1 cellular context compared by ENCODE assay signal in the genomic region with DNA sequence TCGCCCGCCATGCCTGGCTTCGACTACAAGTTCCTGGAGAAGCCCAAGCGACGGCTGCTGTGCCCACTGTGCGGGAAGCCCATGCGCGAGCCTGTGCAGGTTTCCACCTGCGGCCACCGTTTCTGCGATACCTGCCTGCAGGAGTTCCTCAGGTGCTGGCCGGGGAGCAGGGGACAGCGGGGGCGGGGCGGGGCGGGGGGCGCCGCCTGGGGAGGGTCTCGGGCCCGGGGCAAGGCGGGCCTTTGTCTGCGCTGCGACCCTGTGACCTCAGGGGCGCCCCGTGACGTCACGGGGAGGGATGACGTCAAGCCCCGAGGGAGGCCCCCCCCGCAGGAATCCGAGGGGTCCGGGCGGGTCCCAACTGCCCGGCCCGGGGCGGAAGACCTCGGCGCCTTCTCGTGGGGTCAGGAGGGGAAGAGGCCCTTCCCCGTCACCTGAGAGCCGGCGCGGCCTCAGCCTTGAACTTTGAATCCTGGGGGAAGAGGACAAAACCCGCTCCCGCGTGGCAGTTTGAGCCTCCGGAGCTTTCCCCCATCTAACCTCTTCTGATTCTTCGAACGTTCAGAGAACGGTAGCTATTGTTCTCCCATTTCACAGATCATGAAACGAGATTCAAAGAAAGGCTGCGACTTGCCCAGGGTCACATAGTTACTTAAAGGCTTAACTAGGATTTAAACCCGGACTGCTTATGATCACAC.
TF ChIP-seq lines count a peak whose summit lies in the region.

No MANE protein-coding gene starts in this region.

TF ChIP-seq in HepG2, 621 proteins besides CTCF, POLR2A, EP300 and RAD21 (continued from another document and continues in another):
- 0 out of 2 replicates have a peak, but pooled peaks have one; percentile 55 for TF ChIP-seq SRY (CRISPR knock-in tag; IDR thresholded peaks at IDR 0.05)
- peak; percentile 88 for TF ChIP-seq RARA (CRISPR knock-in tag; IDR thresholded peaks at IDR 0.05)
- peak; percentile 88 for TF ChIP-seq ZMYM2 (CRISPR knock-in tag; IDR thresholded peaks at IDR 0.05)
- TF ChIP-seq, protein P1, sequence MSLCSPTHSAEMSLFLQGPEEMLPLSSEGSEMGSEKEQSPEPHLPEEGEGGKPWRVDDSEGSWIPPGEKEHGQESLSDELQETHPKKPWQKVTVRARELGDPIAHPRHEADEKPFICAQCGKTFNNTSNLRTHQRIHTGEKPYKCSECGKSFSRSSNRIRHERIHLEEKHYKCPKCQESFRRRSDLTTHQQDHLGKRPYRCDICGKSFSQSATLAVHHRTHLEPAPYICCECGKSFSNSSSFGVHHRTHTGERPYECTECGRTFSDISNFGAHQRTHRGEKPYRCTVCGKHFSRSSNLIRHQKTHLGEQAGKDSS (CRISPR knock-in tag; IDR thresholded peaks at IDR 0.05; ENCODE audit: borderline replicate concordance, low read depth) = no peak; the same call in 1 of the 2 replicates
- no peak for TF ChIP-seq ZNF296 (CRISPR knock-in tag; conservative IDR thresholded peaks at IDR 0.05)
- TF ChIP-seq ZSCAN25 (CRISPR knock-in tag; IDR thresholded peaks at IDR 0.05) = peak; percentile 50; the same call in 1 of the 2 replicates
- no peak for TF ChIP-seq RARG (CRISPR knock-in tag; IDR thresholded peaks at IDR 0.05; ENCODE audit: low read depth)
- TF ChIP-seq NFE2L2 (IDR thresholded peaks at IDR 0.05; ENCODE audit: low read length) = no peak
- TF ChIP-seq ZMYM4 (CRISPR knock-in tag; IDR thresholded peaks at IDR 0.05) = no peak
- TF ChIP-seq, protein P2, sequence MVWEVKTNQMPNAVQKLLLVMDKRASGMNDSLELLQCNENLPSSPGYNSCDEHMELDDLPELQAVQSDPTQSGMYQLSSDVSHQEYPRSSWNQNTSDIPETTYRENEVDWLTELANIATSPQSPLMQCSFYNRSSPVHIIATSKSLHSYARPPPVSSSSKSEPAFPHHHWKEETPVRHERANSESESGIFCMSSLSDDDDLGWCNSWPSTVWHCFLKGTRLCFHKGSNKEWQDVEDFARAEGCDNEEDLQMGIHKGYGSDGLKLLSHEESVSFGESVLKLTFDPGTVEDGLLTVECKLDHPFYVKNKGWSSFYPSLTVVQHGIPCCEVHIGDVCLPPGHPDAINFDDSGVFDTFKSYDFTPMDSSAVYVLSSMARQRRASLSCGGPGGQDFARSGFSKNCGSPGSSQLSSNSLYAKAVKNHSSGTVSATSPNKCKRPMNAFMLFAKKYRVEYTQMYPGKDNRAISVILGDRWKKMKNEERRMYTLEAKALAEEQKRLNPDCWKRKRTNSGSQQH (CRISPR knock-in tag; IDR thresholded peaks at IDR 0.05; ENCODE audit: low read depth) = no peak
- no peak for TF ChIP-seq ZNF234 (CRISPR knock-in tag; conservative IDR thresholded peaks at IDR 0.05)
- TF ChIP-seq, protein P3, sequence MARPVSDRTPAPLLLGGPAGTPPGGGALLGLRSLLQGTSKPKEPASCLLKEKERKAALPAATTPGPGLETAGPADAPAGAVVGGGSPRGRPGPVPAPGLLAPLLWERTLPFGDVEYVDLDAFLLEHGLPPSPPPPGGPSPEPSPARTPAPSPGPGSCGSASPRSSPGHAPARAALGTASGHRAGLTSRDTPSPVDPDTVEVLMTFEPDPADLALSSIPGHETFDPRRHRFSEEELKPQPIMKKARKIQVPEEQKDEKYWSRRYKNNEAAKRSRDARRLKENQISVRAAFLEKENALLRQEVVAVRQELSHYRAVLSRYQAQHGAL (CRISPR knock-in tag; IDR thresholded peaks at IDR 0.05; ENCODE audit: not compliant biosample characterization) = no peak
- no peak for TF ChIP-seq ZNF883 (CRISPR knock-in tag; IDR thresholded peaks at IDR 0.05; ENCODE audit: not compliant biosample characterization)
- no peak for TF ChIP-seq SNAPC2 (CRISPR knock-in tag; IDR thresholded peaks at IDR 0.05)
- TF ChIP-seq, protein P4, sequence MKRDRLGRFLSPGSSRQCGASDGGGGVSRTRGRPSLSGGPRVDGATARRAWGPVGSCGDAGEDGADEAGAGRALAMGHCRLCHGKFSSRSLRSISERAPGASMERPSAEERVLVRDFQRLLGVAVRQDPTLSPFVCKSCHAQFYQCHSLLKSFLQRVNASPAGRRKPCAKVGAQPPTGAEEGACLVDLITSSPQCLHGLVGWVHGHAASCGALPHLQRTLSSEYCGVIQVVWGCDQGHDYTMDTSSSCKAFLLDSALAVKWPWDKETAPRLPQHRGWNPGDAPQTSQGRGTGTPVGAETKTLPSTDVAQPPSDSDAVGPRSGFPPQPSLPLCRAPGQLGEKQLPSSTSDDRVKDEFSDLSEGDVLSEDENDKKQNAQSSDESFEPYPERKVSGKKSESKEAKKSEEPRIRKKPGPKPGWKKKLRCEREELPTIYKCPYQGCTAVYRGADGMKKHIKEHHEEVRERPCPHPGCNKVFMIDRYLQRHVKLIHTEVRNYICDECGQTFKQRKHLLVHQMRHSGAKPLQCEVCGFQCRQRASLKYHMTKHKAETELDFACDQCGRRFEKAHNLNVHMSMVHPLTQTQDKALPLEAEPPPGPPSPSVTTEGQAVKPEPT (CRISPR knock-in tag; IDR thresholded peaks at IDR 0.05; ENCODE audit: low read depth) = 0 out of 2 replicates have a peak, but pooled peaks have one; percentile 5
- TF ChIP-seq ZNF136 (CRISPR knock-in tag; IDR thresholded peaks at IDR 0.05; ENCODE audit: low read depth) = no peak
- TF ChIP-seq RCOR2 (CRISPR knock-in tag; IDR thresholded peaks at IDR 0.05) = 0 out of 2 replicates have a peak, but pooled peaks have one; percentile 23
- TF ChIP-seq TEAD2 (CRISPR knock-in tag; IDR thresholded peaks at IDR 0.05) = no peak
- no peak for TF ChIP-seq ZNF7 (CRISPR knock-in tag; IDR thresholded peaks at IDR 0.05)
- TF ChIP-seq ZNF83 (CRISPR knock-in tag; IDR thresholded peaks at IDR 0.05; ENCODE audit: borderline replicate concordance) = 0 out of 2 replicates have a peak, but pooled peaks have one; percentile 11
- TF ChIP-seq BHLHE40 (IDR thresholded peaks at IDR 0.05; ENCODE audit: low read length) = no peak
- TF ChIP-seq, protein P5, sequence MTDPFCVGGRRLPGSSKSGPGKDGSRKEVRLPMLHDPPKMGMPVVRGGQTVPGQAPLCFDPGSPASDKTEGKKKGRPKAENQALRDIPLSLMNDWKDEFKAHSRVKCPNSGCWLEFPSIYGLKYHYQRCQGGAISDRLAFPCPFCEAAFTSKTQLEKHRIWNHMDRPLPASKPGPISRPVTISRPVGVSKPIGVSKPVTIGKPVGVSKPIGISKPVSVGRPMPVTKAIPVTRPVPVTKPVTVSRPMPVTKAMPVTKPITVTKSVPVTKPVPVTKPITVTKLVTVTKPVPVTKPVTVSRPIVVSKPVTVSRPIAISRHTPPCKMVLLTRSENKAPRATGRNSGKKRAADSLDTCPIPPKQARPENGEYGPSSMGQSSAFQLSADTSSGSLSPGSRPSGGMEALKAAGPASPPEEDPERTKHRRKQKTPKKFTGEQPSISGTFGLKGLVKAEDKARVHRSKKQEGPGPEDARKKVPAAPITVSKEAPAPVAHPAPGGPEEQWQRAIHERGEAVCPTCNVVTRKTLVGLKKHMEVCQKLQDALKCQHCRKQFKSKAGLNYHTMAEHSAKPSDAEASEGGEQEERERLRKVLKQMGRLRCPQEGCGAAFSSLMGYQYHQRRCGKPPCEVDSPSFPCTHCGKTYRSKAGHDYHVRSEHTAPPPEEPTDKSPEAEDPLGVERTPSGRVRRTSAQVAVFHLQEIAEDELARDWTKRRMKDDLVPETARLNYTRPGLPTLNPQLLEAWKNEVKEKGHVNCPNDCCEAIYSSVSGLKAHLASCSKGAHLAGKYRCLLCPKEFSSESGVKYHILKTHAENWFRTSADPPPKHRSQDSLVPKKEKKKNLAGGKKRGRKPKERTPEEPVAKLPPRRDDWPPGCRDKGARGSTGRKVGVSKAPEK (CRISPR knock-in tag; IDR thresholded peaks at IDR 0.05; ENCODE audit: borderline replicate concordance) = no peak
- no peak; the same call in 1 of the 2 replicates for TF ChIP-seq RFXANK (CRISPR knock-in tag; IDR thresholded peaks at IDR 0.05)
- no peak for TF ChIP-seq PAX8 (CRISPR knock-in tag; IDR thresholded peaks at IDR 0.05; ENCODE audit: borderline replicate concordance)
- TF ChIP-seq, protein P6, sequence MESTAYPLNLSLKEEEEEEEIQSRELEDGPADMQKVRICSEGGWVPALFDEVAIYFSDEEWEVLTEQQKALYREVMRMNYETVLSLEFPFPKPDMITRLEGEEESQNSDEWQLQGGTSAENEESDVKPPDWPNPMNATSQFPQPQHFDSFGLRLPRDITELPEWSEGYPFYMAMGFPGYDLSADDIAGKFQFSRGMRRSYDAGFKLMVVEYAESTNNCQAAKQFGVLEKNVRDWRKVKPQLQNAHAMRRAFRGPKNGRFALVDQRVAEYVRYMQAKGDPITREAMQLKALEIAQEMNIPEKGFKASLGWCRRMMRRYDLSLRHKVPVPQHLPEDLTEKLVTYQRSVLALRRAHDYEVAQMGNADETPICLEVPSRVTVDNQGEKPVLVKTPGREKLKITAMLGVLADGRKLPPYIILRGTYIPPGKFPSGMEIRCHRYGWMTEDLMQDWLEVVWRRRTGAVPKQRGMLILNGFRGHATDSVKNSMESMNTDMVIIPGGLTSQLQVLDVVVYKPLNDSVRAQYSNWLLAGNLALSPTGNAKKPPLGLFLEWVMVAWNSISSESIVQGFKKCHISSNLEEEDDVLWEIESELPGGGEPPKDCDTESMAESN (CRISPR knock-in tag; conservative IDR thresholded peaks at IDR 0.05) = no peak
- no peak for TF ChIP-seq JDP2 (CRISPR knock-in tag; IDR thresholded peaks at IDR 0.05; ENCODE audit: borderline replicate concordance)
- TF ChIP-seq MIER3 (CRISPR knock-in tag; IDR thresholded peaks at IDR 0.05; ENCODE audit: borderline replicate concordance) = no peak
- no peak for TF ChIP-seq ZNF550 (CRISPR knock-in tag; IDR thresholded peaks at IDR 0.05; ENCODE audit: borderline replicate concordance)
- TF ChIP-seq ZFP1 (CRISPR knock-in tag; IDR thresholded peaks at IDR 0.05) = no peak
- TF ChIP-seq ZNF790 (CRISPR knock-in tag; IDR thresholded peaks at IDR 0.05; ENCODE audit: borderline replicate concordance) = no peak
- TF ChIP-seq, protein P7, sequence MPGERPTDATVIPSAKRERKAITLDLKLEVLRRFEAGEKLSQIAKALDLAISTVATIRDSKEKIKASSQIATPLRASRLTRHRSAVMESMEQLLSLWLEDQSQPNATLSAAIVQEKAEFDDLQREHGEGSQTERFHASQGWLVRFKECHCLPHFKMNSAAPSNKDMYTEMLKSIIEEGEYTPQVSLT (CRISPR knock-in tag; IDR thresholded peaks at IDR 0.05; ENCODE audit: borderline replicate concordance, low read depth) = no peak
- TF ChIP-seq ZNF30 (CRISPR knock-in tag; IDR thresholded peaks at IDR 0.05) = 0 out of 2 replicates have a peak, but pooled peaks have one; percentile 17
- TF ChIP-seq AKAP8 (CRISPR knock-in tag; IDR thresholded peaks at IDR 0.05) = peak; percentile 66; the same call in 1 of the 2 replicates
- TF ChIP-seq MAZ (IDR thresholded peaks at IDR 0.05; ENCODE audit: borderline replicate concordance, low read depth, low read length) = peak; percentile 99
- peak; percentile 92 for TF ChIP-seq MAZ (CRISPR knock-in tag; IDR thresholded peaks at IDR 0.05; ENCODE audit: low read depth)
- TF ChIP-seq ZNF761 (CRISPR knock-in tag; conservative IDR thresholded peaks at IDR 0.05) = no peak
- no peak for TF ChIP-seq PTBP1 (IDR thresholded peaks at IDR 0.05; ENCODE audit: low read depth, low read length, poor library complexity, severe bottlenecking)
- no peak for TF ChIP-seq KLF15 (CRISPR knock-in tag; IDR thresholded peaks at IDR 0.05; ENCODE audit: borderline replicate concordance)
- no peak for TF ChIP-seq SP4 (CRISPR knock-in tag; IDR thresholded peaks at IDR 0.05)
- TF ChIP-seq, protein P8, sequence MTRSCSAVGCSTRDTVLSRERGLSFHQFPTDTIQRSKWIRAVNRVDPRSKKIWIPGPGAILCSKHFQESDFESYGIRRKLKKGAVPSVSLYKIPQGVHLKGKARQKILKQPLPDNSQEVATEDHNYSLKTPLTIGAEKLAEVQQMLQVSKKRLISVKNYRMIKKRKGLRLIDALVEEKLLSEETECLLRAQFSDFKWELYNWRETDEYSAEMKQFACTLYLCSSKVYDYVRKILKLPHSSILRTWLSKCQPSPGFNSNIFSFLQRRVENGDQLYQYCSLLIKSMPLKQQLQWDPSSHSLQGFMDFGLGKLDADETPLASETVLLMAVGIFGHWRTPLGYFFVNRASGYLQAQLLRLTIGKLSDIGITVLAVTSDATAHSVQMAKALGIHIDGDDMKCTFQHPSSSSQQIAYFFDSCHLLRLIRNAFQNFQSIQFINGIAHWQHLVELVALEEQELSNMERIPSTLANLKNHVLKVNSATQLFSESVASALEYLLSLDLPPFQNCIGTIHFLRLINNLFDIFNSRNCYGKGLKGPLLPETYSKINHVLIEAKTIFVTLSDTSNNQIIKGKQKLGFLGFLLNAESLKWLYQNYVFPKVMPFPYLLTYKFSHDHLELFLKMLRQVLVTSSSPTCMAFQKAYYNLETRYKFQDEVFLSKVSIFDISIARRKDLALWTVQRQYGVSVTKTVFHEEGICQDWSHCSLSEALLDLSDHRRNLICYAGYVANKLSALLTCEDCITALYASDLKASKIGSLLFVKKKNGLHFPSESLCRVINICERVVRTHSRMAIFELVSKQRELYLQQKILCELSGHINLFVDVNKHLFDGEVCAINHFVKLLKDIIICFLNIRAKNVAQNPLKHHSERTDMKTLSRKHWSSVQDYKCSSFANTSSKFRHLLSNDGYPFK (CRISPR knock-in tag; IDR thresholded peaks at IDR 0.05; ENCODE audit: borderline replicate concordance) = no peak
- TF ChIP-seq ATF1 (CRISPR knock-in tag; IDR thresholded peaks at IDR 0.05) = peak; percentile 88
- peak; percentile 77 for TF ChIP-seq DMAP1 (CRISPR knock-in tag; IDR thresholded peaks at IDR 0.05)
- peak; percentile 56 for TF ChIP-seq HDAC1 (CRISPR knock-in tag; IDR thresholded peaks at IDR 0.05)
- TF ChIP-seq, protein P9, sequence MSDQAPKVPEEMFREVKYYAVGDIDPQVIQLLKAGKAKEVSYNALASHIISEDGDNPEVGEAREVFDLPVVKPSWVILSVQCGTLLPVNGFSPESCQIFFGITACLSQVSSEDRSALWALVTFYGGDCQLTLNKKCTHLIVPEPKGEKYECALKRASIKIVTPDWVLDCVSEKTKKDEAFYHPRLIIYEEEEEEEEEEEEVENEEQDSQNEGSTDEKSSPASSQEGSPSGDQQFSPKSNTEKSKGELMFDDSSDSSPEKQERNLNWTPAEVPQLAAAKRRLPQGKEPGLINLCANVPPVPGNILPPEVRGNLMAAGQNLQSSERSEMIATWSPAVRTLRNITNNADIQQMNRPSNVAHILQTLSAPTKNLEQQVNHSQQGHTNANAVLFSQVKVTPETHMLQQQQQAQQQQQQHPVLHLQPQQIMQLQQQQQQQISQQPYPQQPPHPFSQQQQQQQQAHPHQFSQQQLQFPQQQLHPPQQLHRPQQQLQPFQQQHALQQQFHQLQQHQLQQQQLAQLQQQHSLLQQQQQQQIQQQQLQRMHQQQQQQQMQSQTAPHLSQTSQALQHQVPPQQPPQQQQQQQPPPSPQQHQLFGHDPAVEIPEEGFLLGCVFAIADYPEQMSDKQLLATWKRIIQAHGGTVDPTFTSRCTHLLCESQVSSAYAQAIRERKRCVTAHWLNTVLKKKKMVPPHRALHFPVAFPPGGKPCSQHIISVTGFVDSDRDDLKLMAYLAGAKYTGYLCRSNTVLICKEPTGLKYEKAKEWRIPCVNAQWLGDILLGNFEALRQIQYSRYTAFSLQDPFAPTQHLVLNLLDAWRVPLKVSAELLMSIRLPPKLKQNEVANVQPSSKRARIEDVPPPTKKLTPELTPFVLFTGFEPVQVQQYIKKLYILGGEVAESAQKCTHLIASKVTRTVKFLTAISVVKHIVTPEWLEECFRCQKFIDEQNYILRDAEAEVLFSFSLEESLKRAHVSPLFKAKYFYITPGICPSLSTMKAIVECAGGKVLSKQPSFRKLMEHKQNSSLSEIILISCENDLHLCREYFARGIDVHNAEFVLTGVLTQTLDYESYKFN (CRISPR knock-in tag; conservative IDR thresholded peaks at IDR 0.05) = peak; percentile 66
- TF ChIP-seq KLF9 (CRISPR knock-in tag; IDR thresholded peaks at IDR 0.05; ENCODE audit: low read depth) = no peak
- TF ChIP-seq ZNF746 (CRISPR knock-in tag; IDR thresholded peaks at IDR 0.05) = peak; percentile 30; the same call in 1 of the 2 replicates
- TF ChIP-seq HHEX (CRISPR knock-in tag; IDR thresholded peaks at IDR 0.05) = no peak
- no peak for TF ChIP-seq ZNF510 (CRISPR knock-in tag; IDR thresholded peaks at IDR 0.05; ENCODE audit: low read depth)
- no peak for TF ChIP-seq ZNF44 (CRISPR knock-in tag; IDR thresholded peaks at IDR 0.05)
